ENCODE assay signal across 9 cellular contexts in genomic region chr1:2840036-2840809, GRCh38. TPM values are rescaled to one million over a fixed set of nuclear protein-coding genes. Genes with fewer than 3 reads are reported as not detected.
DNase-seq lines count a peak whose midpoint lies in the region; ATAC-seq, FAIRE-seq and TF ChIP-seq lines count a peak whose summit lies in the region.
"Had no signal": no experiment of that assay in that cellular context is flagged by ENCODE, and none has a peak within 500 bp of the region (broad histone marks: within the 10 kb centered on the region; RNA-seq: fewer than 3 reads in every experiment).

No MANE protein-coding gene starts in this region.

- ATAC-seq in GM21786 (IDR thresholded peaks at IDR 0.05; ENCODE audit: unreplicated experiment) = no peak

- DNase-seq in Peyer's patch (peak in 2 of 3 donors; percentile 22 to 62), foreskin melanocyte (no peak), GM12891 (ENCODE audit: insufficient read length, low spot score) (no peak), SKM-1 treated with dmso at 0.1 percent for 144 hours (lab: John Stamatoyannopoulos, UW; ENCODE audit: unreplicated experiment) (no peak)
- DNase-seq in activated CD8-positive, alpha-beta memory T cell treated with anti-CD3 and anti-CD28 coated beads, Interleukin-2, amount 50 U/mL, for 24 hours (ENCODE audit: extremely low read depth) = peak; percentile 13
- peak; percentile 22 to 23 for DNase-seq in stimulated activated CD8-positive, alpha-beta memory T cell treated with anti-CD3 and anti-CD28 coated beads, Interleukin-7, amount 100 ng/mL, for 4 hours (ENCODE audit: low read depth in 2 of 2)
- DNase-seq: HCEC 1CT had no signal

- TF ChIP-seq CTCF in Peyer's patch (IDR thresholded peaks at IDR 0.05) = peak in 3 of 6 experiments; percentile 14 to 32 (median 17)

- no peaks in the 10 kb centered on the region for H3K9me3 ChIP-seq in Peyer's patch
- H3K9me3 ChIP-seq in iPS-18c (ENCODE audit: control insufficient read depth, insufficient read depth, low read length) = peaks cover 29% of the 10 kb centered on the region

- no peaks in the 10 kb centered on the region for H3K27me3 ChIP-seq in Peyer's patch

- H3K4me3 ChIP-seq in Peyer's patch = no peak overlapping the region
- peak overlapping the region; percentile 3; the same call in 1 of the 2 replicates for H3K4me3 ChIP-seq in iPS-18c (ENCODE audit: insufficient read depth, low read depth, low read length)

- TF ChIP-seq POLR2A in Peyer's patch (IDR thresholded peaks at IDR 0.05) (no peak), GM12891 (IDR thresholded peaks at IDR 0.05; ENCODE audit: low read depth, low read length) (no peak)

- H3K27ac ChIP-seq in Peyer's patch = no peak overlapping the region

- no peaks in the 10 kb centered on the region for H3K36me3 ChIP-seq in Peyer's patch

- FAIRE-seq in GM12891 (lab: Jason Lieb, UNC) = no peak

- H3K4me1 ChIP-seq in Peyer's patch = no peaks in the 10 kb centered on the region

TF ChIP-seq in GM12891, 5 proteins besides CTCF, POLR2A, EP300 and RAD21:
- TF ChIP-seq POLR2AphosphoS5 (IDR thresholded peaks at IDR 0.05; ENCODE audit: low read depth, low read length) (no peak), POU2F2 (IDR thresholded peaks at IDR 0.05; ENCODE audit: low read depth, low read length) (no peak), TAF1 (IDR thresholded peaks at IDR 0.05; ENCODE audit: low read depth, low read length) (no peak), SPI1 (IDR thresholded peaks at IDR 0.05; ENCODE audit: low read depth, low read length) (no peak), PAX5 (IDR thresholded peaks at IDR 0.05; ENCODE audit: insufficient read depth, low read length, severe bottlenecking) (no peak)

RNA-seq across cellular contexts. Expression of gene TTC34, which starts 38.7 kb away (rescaled TPM):
- total RNA-seq in Peyer's patch = 1 to 10 TPM in 2 of 4 donors, under 1 TPM in 2; 0.53 to 2.4 (median 1.5) TPM
- polyA plus RNA-seq in GM12891 (2012; ENCODE audit: low read depth, missing spikeins) = 0.23 TPM

Comparison
In these comparisons a context has a peak if more than half of its experiments do, and no peak if none do; other contexts are left out.
1. DNase-seq: peak in Peyer's patch (2 of 3), activated CD8-positive, alpha-beta memory T cell treated with anti-CD3 and anti-CD28 coated beads, Interleukin-2, amount 50 U/mL, for 24 hours (single experiment) and stimulated activated CD8-positive, alpha-beta memory T cell treated with anti-CD3 and anti-CD28 coated beads, Interleukin-7, amount 100 ng/mL, for 4 hours (2 of 2); none in foreskin melanocyte (single experiment), GM12891 (single experiment) and SKM-1 treated with dmso at 0.1 percent for 144 hours (single experiment).